9 cellular contexts compared by ENCODE assay signal in genomic region chr2:232236200-232236599, GRCh38.
DNase-seq lines count a peak whose midpoint lies in the region; ATAC-seq and TF ChIP-seq lines count a peak whose summit lies in the region.
"Had no signal": no experiment of that assay in that cellular context is flagged by ENCODE, and none has a peak within 500 bp of the region (broad histone marks: within the 10 kb centered on the region; RNA-seq: fewer than 3 reads in every experiment).

No MANE protein-coding gene starts in this region.

- no peak overlapping the region for H3K27ac ChIP-seq in foreskin keratinocyte

- no peak for TF ChIP-seq POLR2A in GM18505 (IDR thresholded peaks at IDR 0.05; ENCODE audit: borderline replicate concordance, extremely low read depth, insufficient read depth, insufficient read length)

- peaks cover 22% of the 10 kb centered on the region for H3K4me1 ChIP-seq in foreskin keratinocyte

- DNase-seq in foreskin keratinocyte (peak; percentile 51 to 79), activated gamma-delta T cell treated with Interleukin-2 at 50 U/mL for 16 hours (no peak), NAMALWA (ENCODE audit: low spot score) (no peak), pons (ENCODE audit: low spot score) (no peak), SKM-1 (lab: John Stamatoyannopoulos, UW; ENCODE audit: unreplicated experiment) (no peak)
- DNase-seq: activated naive CD4-positive, alpha-beta T cell treated with anti-CD3 and anti-CD28 coated beads, Interleukin-2, amount 10 ng/mL, durations not matched to agents 7 days and 5 days had no signal

- no peak for TF ChIP-seq CTCF in foreskin keratinocyte (conservative IDR thresholded peaks at IDR 0.05)

- H3K27me3 ChIP-seq in foreskin keratinocyte, result no peaks in the 10 kb centered on the region

- ATAC-seq in GM18505 (IDR thresholded peaks at IDR 0.05; ENCODE audit: unreplicated experiment), result peak; percentile 72
- ATAC-seq in GM21526 (IDR thresholded peaks at IDR 0.05; ENCODE audit: low FRiP score, unreplicated experiment), result peak; percentile 89
- ATAC-seq in HG03460 (IDR thresholded peaks at IDR 0.05; ENCODE audit: unreplicated experiment), result peak; percentile 77
- peak; percentile 84 for ATAC-seq in foreskin keratinocyte

Comparison
In these comparisons a context has a peak if more than half of its experiments do, and no peak if none do; other contexts are left out.
1. DNase-seq: peak in foreskin keratinocyte (2 of 2); none in activated gamma-delta T cell treated with Interleukin-2 at 50 U/mL for 16 hours (single experiment), NAMALWA (single experiment), pons (single experiment) and SKM-1 (single experiment).
2. Peak in every context shown above with its lines, with median percentiles within 50 percentile points of each other: ATAC-seq.